1 cellular context compared by ENCODE assay signal in the genomic region with DNA sequence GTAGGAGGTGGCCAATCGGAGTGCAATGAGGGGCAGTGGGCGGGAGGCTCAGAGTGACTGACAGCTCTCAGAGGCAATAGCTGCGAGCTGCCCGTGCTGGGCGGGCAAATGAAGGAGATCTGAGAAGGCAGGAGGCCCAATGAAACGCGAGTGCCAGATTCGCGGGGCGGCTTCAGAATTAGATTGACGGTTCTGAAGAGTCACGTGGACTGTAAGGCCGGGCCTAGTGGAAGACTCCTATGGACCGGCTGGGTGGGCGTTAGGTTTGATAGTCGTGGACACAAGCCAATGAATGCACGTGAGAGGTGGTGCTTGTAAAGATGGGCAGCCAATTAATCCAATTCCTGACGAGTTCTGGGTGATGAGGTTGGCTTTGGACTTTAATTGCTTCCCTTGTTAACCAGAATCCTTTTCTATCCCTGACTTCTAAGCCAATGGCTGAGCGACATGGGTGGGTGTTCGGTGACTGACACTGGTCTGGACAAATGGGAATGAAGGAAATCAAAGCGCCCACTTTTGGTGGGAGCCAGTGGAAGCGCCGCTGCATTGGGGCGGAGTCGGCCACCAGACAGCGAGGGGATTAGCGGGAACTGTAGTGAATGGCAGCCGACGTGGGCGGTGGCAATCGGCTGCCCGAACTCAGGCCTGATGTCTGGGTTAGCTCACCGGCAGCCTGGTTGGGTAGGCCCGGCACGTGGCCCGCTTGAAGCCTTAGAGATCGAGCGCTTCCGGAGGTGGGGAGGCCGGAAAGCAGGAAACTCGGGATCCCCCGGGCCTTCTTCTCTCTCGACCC.
TF ChIP-seq lines count a peak whose summit lies in the region.

No MANE protein-coding gene starts in this region.

TF ChIP-seq in K562, 482 proteins besides CTCF, POLR2A, EP300 and RAD21 (continues in another document):
- TF ChIP-seq, protein P1, sequence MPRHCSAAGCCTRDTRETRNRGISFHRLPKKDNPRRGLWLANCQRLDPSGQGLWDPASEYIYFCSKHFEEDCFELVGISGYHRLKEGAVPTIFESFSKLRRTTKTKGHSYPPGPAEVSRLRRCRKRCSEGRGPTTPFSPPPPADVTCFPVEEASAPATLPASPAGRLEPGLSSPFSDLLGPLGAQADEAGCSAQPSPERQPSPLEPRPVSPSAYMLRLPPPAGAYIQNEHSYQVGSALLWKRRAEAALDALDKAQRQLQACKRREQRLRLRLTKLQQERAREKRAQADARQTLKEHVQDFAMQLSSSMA (CRISPR knock-in tag; IDR thresholded peaks at IDR 0.05) = no peak
- TF ChIP-seq, protein P2, sequence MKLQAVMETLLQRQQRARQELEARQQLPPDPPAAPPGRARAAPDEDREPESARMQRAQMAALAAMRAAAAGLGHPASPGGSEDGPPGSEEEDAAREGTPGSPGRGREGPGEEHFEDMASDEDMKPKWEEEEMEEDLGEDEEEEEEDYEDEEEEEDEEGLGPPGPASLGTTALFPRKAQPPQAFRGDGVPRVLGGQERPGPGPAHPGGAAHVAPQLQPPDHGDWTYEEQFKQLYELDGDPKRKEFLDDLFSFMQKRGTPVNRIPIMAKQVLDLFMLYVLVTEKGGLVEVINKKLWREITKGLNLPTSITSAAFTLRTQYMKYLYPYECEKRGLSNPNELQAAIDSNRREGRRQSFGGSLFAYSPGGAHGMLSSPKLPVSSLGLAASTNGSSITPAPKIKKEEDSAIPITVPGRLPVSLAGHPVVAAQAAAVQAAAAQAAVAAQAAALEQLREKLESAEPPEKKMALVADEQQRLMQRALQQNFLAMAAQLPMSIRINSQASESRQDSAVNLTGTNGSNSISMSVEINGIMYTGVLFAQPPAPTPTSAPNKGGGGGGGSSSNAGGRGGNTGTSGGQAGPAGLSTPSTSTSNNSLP (IDR thresholded peaks at IDR 0.05; ENCODE audit: borderline replicate concordance, low read depth, low read length) = peak; percentile 95
- TF ChIP-seq, protein P3, sequence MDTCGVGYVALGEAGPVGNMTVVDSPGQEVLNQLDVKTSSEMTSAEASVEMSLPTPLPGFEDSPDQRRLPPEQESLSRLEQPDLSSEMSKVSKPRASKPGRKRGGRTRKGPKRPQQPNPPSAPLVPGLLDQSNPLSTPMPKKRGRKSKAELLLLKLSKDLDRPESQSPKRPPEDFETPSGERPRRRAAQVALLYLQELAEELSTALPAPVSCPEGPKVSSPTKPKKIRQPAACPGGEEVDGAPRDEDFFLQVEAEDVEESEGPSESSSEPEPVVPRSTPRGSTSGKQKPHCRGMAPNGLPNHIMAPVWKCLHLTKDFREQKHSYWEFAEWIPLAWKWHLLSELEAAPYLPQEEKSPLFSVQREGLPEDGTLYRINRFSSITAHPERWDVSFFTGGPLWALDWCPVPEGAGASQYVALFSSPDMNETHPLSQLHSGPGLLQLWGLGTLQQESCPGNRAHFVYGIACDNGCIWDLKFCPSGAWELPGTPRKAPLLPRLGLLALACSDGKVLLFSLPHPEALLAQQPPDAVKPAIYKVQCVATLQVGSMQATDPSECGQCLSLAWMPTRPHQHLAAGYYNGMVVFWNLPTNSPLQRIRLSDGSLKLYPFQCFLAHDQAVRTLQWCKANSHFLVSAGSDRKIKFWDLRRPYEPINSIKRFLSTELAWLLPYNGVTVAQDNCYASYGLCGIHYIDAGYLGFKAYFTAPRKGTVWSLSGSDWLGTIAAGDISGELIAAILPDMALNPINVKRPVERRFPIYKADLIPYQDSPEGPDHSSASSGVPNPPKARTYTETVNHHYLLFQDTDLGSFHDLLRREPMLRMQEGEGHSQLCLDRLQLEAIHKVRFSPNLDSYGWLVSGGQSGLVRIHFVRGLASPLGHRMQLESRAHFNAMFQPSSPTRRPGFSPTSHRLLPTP (IDR thresholded peaks at IDR 0.05; ENCODE audit: borderline replicate concordance, extremely low read depth, insufficient read length) = no peak
- TF ChIP-seq FOXK1 (CRISPR knock-in tag; IDR thresholded peaks at IDR 0.05; ENCODE audit: borderline replicate concordance) = peak; percentile 97
- TF ChIP-seq EHMT2 (IDR thresholded peaks at IDR 0.05) = no peak
- TF ChIP-seq, protein P4, sequence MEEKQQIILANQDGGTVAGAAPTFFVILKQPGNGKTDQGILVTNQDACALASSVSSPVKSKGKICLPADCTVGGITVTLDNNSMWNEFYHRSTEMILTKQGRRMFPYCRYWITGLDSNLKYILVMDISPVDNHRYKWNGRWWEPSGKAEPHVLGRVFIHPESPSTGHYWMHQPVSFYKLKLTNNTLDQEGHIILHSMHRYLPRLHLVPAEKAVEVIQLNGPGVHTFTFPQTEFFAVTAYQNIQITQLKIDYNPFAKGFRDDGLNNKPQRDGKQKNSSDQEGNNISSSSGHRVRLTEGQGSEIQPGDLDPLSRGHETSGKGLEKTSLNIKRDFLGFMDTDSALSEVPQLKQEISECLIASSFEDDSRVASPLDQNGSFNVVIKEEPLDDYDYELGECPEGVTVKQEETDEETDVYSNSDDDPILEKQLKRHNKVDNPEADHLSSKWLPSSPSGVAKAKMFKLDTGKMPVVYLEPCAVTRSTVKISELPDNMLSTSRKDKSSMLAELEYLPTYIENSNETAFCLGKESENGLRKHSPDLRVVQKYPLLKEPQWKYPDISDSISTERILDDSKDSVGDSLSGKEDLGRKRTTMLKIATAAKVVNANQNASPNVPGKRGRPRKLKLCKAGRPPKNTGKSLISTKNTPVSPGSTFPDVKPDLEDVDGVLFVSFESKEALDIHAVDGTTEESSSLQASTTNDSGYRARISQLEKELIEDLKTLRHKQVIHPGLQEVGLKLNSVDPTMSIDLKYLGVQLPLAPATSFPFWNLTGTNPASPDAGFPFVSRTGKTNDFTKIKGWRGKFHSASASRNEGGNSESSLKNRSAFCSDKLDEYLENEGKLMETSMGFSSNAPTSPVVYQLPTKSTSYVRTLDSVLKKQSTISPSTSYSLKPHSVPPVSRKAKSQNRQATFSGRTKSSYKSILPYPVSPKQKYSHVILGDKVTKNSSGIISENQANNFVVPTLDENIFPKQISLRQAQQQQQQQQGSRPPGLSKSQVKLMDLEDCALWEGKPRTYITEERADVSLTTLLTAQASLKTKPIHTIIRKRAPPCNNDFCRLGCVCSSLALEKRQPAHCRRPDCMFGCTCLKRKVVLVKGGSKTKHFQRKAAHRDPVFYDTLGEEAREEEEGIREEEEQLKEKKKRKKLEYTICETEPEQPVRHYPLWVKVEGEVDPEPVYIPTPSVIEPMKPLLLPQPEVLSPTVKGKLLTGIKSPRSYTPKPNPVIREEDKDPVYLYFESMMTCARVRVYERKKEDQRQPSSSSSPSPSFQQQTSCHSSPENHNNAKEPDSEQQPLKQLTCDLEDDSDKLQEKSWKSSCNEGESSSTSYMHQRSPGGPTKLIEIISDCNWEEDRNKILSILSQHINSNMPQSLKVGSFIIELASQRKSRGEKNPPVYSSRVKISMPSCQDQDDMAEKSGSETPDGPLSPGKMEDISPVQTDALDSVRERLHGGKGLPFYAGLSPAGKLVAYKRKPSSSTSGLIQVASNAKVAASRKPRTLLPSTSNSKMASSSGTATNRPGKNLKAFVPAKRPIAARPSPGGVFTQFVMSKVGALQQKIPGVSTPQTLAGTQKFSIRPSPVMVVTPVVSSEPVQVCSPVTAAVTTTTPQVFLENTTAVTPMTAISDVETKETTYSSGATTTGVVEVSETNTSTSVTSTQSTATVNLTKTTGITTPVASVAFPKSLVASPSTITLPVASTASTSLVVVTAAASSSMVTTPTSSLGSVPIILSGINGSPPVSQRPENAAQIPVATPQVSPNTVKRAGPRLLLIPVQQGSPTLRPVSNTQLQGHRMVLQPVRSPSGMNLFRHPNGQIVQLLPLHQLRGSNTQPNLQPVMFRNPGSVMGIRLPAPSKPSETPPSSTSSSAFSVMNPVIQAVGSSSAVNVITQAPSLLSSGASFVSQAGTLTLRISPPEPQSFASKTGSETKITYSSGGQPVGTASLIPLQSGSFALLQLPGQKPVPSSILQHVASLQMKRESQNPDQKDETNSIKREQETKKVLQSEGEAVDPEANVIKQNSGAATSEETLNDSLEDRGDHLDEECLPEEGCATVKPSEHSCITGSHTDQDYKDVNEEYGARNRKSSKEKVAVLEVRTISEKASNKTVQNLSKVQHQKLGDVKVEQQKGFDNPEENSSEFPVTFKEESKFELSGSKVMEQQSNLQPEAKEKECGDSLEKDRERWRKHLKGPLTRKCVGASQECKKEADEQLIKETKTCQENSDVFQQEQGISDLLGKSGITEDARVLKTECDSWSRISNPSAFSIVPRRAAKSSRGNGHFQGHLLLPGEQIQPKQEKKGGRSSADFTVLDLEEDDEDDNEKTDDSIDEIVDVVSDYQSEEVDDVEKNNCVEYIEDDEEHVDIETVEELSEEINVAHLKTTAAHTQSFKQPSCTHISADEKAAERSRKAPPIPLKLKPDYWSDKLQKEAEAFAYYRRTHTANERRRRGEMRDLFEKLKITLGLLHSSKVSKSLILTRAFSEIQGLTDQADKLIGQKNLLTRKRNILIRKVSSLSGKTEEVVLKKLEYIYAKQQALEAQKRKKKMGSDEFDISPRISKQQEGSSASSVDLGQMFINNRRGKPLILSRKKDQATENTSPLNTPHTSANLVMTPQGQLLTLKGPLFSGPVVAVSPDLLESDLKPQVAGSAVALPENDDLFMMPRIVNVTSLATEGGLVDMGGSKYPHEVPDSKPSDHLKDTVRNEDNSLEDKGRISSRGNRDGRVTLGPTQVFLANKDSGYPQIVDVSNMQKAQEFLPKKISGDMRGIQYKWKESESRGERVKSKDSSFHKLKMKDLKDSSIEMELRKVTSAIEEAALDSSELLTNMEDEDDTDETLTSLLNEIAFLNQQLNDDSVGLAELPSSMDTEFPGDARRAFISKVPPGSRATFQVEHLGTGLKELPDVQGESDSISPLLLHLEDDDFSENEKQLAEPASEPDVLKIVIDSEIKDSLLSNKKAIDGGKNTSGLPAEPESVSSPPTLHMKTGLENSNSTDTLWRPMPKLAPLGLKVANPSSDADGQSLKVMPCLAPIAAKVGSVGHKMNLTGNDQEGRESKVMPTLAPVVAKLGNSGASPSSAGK (IDR thresholded peaks at IDR 0.05) = peak; percentile 100
- TF ChIP-seq ZNF431 (CRISPR knock-in tag; IDR thresholded peaks at IDR 0.05) = peak; percentile 92
- TF ChIP-seq ZNF778 (CRISPR knock-in tag; IDR thresholded peaks at IDR 0.05) = no peak
- no peak for TF ChIP-seq NELFE (IDR thresholded peaks at IDR 0.05; ENCODE audit: insufficient read depth, insufficient read length)
- TF ChIP-seq ZNF589 (CRISPR knock-in tag; IDR thresholded peaks at IDR 0.05; ENCODE audit: low read depth) = peak; percentile 95
- peak in 1 of 2 experiments; percentile 56; a peak in 1 of 4 replicates for TF ChIP-seq ARNT (IDR thresholded peaks at IDR 0.05)
- TF ChIP-seq NFYB (IDR thresholded peaks at IDR 0.05; ENCODE audit: extremely low read depth, insufficient read length) = peak; percentile 99
- TF ChIP-seq PHB2 (IDR thresholded peaks at IDR 0.05; ENCODE audit: low read depth) = no peak
- no peak for TF ChIP-seq ZSCAN32 (CRISPR knock-in tag; IDR thresholded peaks at IDR 0.05)
- 0 out of 2 replicates have a peak, but pooled peaks have one; percentile 0 for TF ChIP-seq RB1 (IDR thresholded peaks at IDR 0.05; ENCODE audit: low read depth)
- peak; percentile 31; the same call in 1 of the 2 replicates for TF ChIP-seq MYBL2 (IDR thresholded peaks at IDR 0.05; ENCODE audit: low read depth)
- TF ChIP-seq MYBL2 (CRISPR knock-in tag; IDR thresholded peaks at IDR 0.05; ENCODE audit: borderline replicate concordance) = no peak
- TF ChIP-seq YBX1 (IDR thresholded peaks at IDR 0.05) = no peak
- TF ChIP-seq, protein P5, sequence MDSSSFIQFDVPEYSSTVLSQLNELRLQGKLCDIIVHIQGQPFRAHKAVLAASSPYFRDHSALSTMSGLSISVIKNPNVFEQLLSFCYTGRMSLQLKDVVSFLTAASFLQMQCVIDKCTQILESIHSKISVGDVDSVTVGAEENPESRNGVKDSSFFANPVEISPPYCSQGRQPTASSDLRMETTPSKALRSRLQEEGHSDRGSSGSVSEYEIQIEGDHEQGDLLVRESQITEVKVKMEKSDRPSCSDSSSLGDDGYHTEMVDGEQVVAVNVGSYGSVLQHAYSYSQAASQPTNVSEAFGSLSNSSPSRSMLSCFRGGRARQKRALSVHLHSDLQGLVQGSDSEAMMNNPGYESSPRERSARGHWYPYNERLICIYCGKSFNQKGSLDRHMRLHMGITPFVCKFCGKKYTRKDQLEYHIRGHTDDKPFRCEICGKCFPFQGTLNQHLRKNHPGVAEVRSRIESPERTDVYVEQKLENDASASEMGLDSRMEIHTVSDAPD (CRISPR knock-in tag; IDR thresholded peaks at IDR 0.05) = peak; percentile 28; the same call in 1 of the 2 replicates
- TF ChIP-seq BMI1 (IDR thresholded peaks at IDR 0.05; ENCODE audit: low read length) = no peak
- peak; percentile 73 for TF ChIP-seq RBFOX2 (IDR thresholded peaks at IDR 0.05; ENCODE audit: low read depth, low read length)
- TF ChIP-seq BRD9 (IDR thresholded peaks at IDR 0.05; ENCODE audit: low read depth, partially characterized antibody) = peak; percentile 72
- TF ChIP-seq ZNF121 (CRISPR knock-in tag; conservative IDR thresholded peaks at IDR 0.05) = no peak
- TF ChIP-seq, protein P6, sequence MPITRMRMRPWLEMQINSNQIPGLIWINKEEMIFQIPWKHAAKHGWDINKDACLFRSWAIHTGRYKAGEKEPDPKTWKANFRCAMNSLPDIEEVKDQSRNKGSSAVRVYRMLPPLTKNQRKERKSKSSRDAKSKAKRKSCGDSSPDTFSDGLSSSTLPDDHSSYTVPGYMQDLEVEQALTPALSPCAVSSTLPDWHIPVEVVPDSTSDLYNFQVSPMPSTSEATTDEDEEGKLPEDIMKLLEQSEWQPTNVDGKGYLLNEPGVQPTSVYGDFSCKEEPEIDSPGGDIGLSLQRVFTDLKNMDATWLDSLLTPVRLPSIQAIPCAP (CRISPR knock-in tag; IDR thresholded peaks at IDR 0.05; ENCODE audit: borderline replicate concordance) = peak; percentile 73; the same call in 1 of the 2 replicates
- TF ChIP-seq, protein P7, sequence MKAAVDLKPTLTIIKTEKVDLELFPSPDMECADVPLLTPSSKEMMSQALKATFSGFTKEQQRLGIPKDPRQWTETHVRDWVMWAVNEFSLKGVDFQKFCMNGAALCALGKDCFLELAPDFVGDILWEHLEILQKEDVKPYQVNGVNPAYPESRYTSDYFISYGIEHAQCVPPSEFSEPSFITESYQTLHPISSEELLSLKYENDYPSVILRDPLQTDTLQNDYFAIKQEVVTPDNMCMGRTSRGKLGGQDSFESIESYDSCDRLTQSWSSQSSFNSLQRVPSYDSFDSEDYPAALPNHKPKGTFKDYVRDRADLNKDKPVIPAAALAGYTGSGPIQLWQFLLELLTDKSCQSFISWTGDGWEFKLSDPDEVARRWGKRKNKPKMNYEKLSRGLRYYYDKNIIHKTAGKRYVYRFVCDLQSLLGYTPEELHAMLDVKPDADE (conservative IDR thresholded peaks at IDR 0.05; ENCODE audit: control insufficient read depth, low read depth, low read length) = peak; percentile 73
- TF ChIP-seq HNRNPL (IDR thresholded peaks at IDR 0.05; ENCODE audit: low read depth, low read length) = no peak
- TF ChIP-seq KDM2B (CRISPR knock-in tag; IDR thresholded peaks at IDR 0.05) = no peak
- TF ChIP-seq, protein P8, sequence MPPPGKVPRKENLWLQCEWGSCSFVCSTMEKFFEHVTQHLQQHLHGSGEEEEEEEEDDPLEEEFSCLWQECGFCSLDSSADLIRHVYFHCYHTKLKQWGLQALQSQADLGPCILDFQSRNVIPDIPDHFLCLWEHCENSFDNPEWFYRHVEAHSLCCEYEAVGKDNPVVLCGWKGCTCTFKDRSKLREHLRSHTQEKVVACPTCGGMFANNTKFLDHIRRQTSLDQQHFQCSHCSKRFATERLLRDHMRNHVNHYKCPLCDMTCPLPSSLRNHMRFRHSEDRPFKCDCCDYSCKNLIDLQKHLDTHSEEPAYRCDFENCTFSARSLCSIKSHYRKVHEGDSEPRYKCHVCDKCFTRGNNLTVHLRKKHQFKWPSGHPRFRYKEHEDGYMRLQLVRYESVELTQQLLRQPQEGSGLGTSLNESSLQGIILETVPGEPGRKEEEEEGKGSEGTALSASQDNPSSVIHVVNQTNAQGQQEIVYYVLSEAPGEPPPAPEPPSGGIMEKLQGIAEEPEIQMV (tag; conservative IDR thresholded peaks at IDR 0.05; ENCODE audit: low read depth) = peak; percentile 78
- TF ChIP-seq MEF2A (IDR thresholded peaks at IDR 0.05; ENCODE audit: control insufficient read depth, low read depth, low read length) = no peak
